In the genomic region with DNA sequence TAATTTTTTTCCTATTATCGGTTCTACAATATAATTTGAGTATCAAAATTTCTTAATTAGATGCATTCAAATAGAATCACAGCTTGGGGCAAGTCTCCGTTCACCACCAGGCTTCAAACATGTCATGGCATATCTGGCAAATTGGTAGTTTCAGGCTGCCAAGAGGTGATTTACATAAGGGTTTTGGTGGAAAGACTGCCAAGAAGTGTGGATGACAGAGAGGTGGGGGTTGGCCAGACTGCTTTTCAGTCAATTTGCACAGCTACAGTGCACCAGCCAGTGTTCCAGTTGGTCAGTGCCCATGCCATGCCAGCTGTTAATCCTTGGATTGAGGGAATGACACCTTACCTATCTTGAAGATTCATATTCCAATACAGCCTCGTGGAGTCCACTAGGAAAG, we compare ENCODE assay signal across 2 cellular contexts.
TF ChIP-seq lines count a peak whose summit lies in the region.

No MANE protein-coding gene starts in this region.

TF ChIP-seq in liver, 16 proteins besides CTCF, POLR2A, EP300 and RAD21 (continued from another document):
- peak in 1 of 2 donors; percentile 21 for TF ChIP-seq RXRA (IDR thresholded peaks at IDR 0.05)
- TF ChIP-seq, protein P1, sequence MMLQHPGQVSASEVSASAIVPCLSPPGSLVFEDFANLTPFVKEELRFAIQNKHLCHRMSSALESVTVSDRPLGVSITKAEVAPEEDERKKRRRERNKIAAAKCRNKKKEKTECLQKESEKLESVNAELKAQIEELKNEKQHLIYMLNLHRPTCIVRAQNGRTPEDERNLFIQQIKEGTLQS (IDR thresholded peaks at IDR 0.05) = no peak
- no peak for TF ChIP-seq SP1 (IDR thresholded peaks at IDR 0.05)

TF ChIP-seq in HepG2, 621 proteins besides CTCF, POLR2A, EP300 and RAD21 (continued from another document):
- TF ChIP-seq, protein P2, sequence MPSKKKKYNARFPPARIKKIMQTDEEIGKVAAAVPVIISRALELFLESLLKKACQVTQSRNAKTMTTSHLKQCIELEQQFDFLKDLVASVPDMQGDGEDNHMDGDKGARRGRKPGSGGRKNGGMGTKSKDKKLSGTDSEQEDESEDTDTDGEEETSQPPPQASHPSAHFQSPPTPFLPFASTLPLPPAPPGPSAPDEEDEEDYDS (CRISPR knock-in tag; IDR thresholded peaks at IDR 0.05) = no peak
- TF ChIP-seq ATM (IDR thresholded peaks at IDR 0.05; ENCODE audit: borderline replicate concordance) = no peak
- no peak for TF ChIP-seq HOXA3 (CRISPR knock-in tag; IDR thresholded peaks at IDR 0.05)
TF ChIP-seq in HepG2: peak in this region for 0.
